25 cellular contexts compared by ENCODE assay signal in the genomic region with DNA sequence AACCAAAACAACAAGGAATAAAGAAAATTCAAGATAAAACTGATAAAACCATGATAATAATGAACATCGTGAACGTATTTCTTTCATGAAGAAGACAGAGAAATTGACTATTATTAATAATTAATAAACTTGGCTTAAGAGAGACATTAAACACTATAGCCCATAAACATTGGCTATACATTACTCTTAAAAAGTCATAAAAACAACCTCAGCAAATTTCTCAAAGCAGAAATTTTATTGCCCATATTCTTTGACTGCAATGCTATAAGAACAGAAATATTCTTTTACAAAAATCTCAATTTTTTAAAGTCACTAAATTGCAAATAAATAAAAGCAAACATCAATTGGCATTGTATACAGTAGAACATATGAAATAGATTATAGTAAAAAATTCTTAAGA. TPM values are rescaled to one million over a fixed set of nuclear protein-coding genes. Genes with fewer than 3 reads are reported as not detected.
DNase-seq lines count a peak whose midpoint lies in the region; ATAC-seq and TF ChIP-seq lines count a peak whose summit lies in the region.
"Had no signal": no experiment of that assay in that cellular context is flagged by ENCODE, and none has a peak within 500 bp of the region (broad histone marks: within the 10 kb centered on the region; RNA-seq: fewer than 3 reads in every experiment).

No MANE protein-coding gene starts in this region.

- CTCF ChIA-PET in RWPE1 (lab: Yijun Ruan, JAX), result no interaction called here

- TF ChIP-seq CTCF in RWPE1 (conservative IDR thresholded peaks at IDR 0.05; ENCODE audit: low read depth), result no peak

- H3K4me1 Mint-ChIP-seq in activated CD4-positive, alpha-beta T cell treated with anti-CD3 and anti-CD28 coated beads, Interleukin-2, amount 10 ng/mL, durations not matched to agents 24 days and 14 days, result peaks cover 47% of the 10 kb centered on the region
- peaks cover 68% of the 10 kb centered on the region for H3K4me1 Mint-ChIP-seq in stimulated activated naive CD8-positive, alpha-beta T cell treated with anti-CD3 and anti-CD28 coated beads, Interleukin-15, Interleukin-2, amounts not matched to agents 100 ng/mL and 50 ng/mL, for 24 hours (ENCODE audit: low read depth)
- peaks cover 39% of the 10 kb centered on the region for H3K4me1 Mint-ChIP-seq in activated T-helper 17 cell treated with anti-CD3 and anti-CD28 coated beads, Interleukin-2, amount 50 U/mL, for 72 hours

- no peaks in the 10 kb centered on the region for H3K27me3 Mint-ChIP-seq in activated CD4-positive, alpha-beta T cell treated with anti-CD3 and anti-CD28 coated beads, Interleukin-2, amount 10 ng/mL, durations not matched to agents 24 days and 14 days
- H3K27me3 Mint-ChIP-seq in stimulated activated naive CD8-positive, alpha-beta T cell treated with anti-CD3 and anti-CD28 coated beads, Interleukin-15, Interleukin-2, amounts not matched to agents 100 ng/mL and 50 ng/mL, for 24 hours, result no peaks in the 10 kb centered on the region
- no peaks in the 10 kb centered on the region for H3K27me3 Mint-ChIP-seq in activated T-helper 17 cell treated with anti-CD3 and anti-CD28 coated beads, Interleukin-2, amount 50 U/mL, for 72 hours
- H3K27me3 Mint-ChIP-seq: CD4-positive, alpha-beta T cell; IgD-negative memory B cell had no signal

- H3K27ac Mint-ChIP-seq in activated CD4-positive, alpha-beta T cell treated with anti-CD3 and anti-CD28 coated beads, Interleukin-2, amount 10 ng/mL, durations not matched to agents 24 days and 14 days, result peak overlapping the region; percentile 76
- H3K27ac Mint-ChIP-seq in stimulated activated naive CD8-positive, alpha-beta T cell treated with anti-CD3 and anti-CD28 coated beads, Interleukin-15, Interleukin-2, amounts not matched to agents 100 ng/mL and 50 ng/mL, for 24 hours, result peak overlapping the region; percentile 84
- no peak overlapping the region for H3K27ac Mint-ChIP-seq in activated T-helper 17 cell treated with anti-CD3 and anti-CD28 coated beads, Interleukin-2, amount 50 U/mL, for 72 hours
- H3K27ac Mint-ChIP-seq: CD4-positive, alpha-beta T cell had no signal

- H3K9me3 Mint-ChIP-seq in activated CD4-positive, alpha-beta T cell treated with anti-CD3 and anti-CD28 coated beads, Interleukin-2, amount 10 ng/mL, durations not matched to agents 24 days and 14 days, result peaks cover 21% of the 10 kb centered on the region
- peaks cover 13% of the 10 kb centered on the region for H3K9me3 Mint-ChIP-seq in stimulated activated naive CD8-positive, alpha-beta T cell treated with anti-CD3 and anti-CD28 coated beads, Interleukin-15, Interleukin-2, amounts not matched to agents 100 ng/mL and 50 ng/mL, for 24 hours
- no peaks in the 10 kb centered on the region for H3K9me3 Mint-ChIP-seq in activated T-helper 17 cell treated with anti-CD3 and anti-CD28 coated beads, Interleukin-2, amount 50 U/mL, for 72 hours
- H3K9me3 Mint-ChIP-seq: CD4-positive, alpha-beta T cell had no signal

- no peak for DNase-seq in activated CD4-positive, alpha-beta T cell treated with anti-CD3 and anti-CD28 coated beads, Interleukin-2, amount 10 ng/mL, durations not matched to agents 24 days and 14 days
- no peak for DNase-seq in activated CD4-positive, alpha-beta T cell treated with anti-CD3 and anti-CD28 coated beads, Interleukin-2, amount 50 U/mL, for 1 hour
- DNase-seq in stimulated activated naive CD8-positive, alpha-beta T cell treated with anti-CD3 and anti-CD28 coated beads, Interleukin-15, Interleukin-2, amounts not matched to agents 100 U/mL and 50 U/mL, for 24 hours, result no peak
- no peak for DNase-seq in RWPE1 (ENCODE audit: low spot score)
- DNase-seq: 8988T; ACHN; CD4-positive, alpha-beta T cell; COR-L47; HCEC 1CT; MV-4-11; NCI-H1105; NCI-H1436 treated with DMSO at 0.1 percent for 48 hours; NCI-H187 treated with DMSO at 0.1 percent for 48 hours; NCI-H2171 treated with DMSO at 0.1 percent for 48 hours; NCI-H345; SK-N-SH had no signal

- ATAC-seq in stimulated activated naive CD8-positive, alpha-beta T cell treated with anti-CD3 and anti-CD28 coated beads, Interleukin-15, Interleukin-2, amounts not matched to agents 100 U/mL and 50 U/mL, for 24 hours, result no peak
- ATAC-seq in activated T-helper 17 cell treated with anti-CD3 and anti-CD28 coated beads, Interleukin-2, amount 50 U/mL, for 72 hours (replicated peaks), result no peak
- ATAC-seq in HG02623 (IDR thresholded peaks at IDR 0.05; ENCODE audit: unreplicated experiment) (no peak), HG03342 (IDR thresholded peaks at IDR 0.05; ENCODE audit: unreplicated experiment) (no peak)
- ATAC-seq: GM12878 had no signal

- peaks cover 39% of the 10 kb centered on the region for H3K36me3 Mint-ChIP-seq in activated CD4-positive, alpha-beta T cell treated with anti-CD3 and anti-CD28 coated beads, Interleukin-2, amount 10 ng/mL, durations not matched to agents 24 days and 14 days (ENCODE audit: low read depth)
- peaks cover 17% of the 10 kb centered on the region for H3K36me3 Mint-ChIP-seq in stimulated activated naive CD8-positive, alpha-beta T cell treated with anti-CD3 and anti-CD28 coated beads, Interleukin-15, Interleukin-2, amounts not matched to agents 100 ng/mL and 50 ng/mL, for 24 hours (ENCODE audit: low read depth)
- no peaks in the 10 kb centered on the region for H3K36me3 Mint-ChIP-seq in activated T-helper 17 cell treated with anti-CD3 and anti-CD28 coated beads, Interleukin-2, amount 50 U/mL, for 72 hours (ENCODE audit: low read depth)
- H3K36me3 Mint-ChIP-seq: IgD-negative memory B cell had no signal

- intact Hi-C loops in activated CD4-positive, alpha-beta T cell treated with anti-CD3 and anti-CD28 coated beads, Interleukin-2, amount 10 ng/mL, durations not matched to agents 24 days and 14 days (cut with micrococcal nuclease), result loop anchor here (10.0 kb wide), 1 partner anchor 379 kb away; a partner anchor contains a TSS

- no peak overlapping the region for H3K27ac ChIP-seq in RWPE1

- no peak overlapping the region for H3K4me3 Mint-ChIP-seq in activated CD4-positive, alpha-beta T cell treated with anti-CD3 and anti-CD28 coated beads, Interleukin-2, amount 10 ng/mL, durations not matched to agents 24 days and 14 days
- H3K4me3 Mint-ChIP-seq in stimulated activated naive CD8-positive, alpha-beta T cell treated with anti-CD3 and anti-CD28 coated beads, Interleukin-15, Interleukin-2, amounts not matched to agents 100 ng/mL and 50 ng/mL, for 24 hours, result no peak overlapping the region
- peak overlapping the region; percentile 33 for H3K4me3 Mint-ChIP-seq in activated T-helper 17 cell treated with anti-CD3 and anti-CD28 coated beads, Interleukin-2, amount 50 U/mL, for 72 hours
- H3K4me3 Mint-ChIP-seq: CD4-positive, alpha-beta T cell had no signal

- POLR2A ChIA-PET in RWPE1 (lab: Yijun Ruan, JAX; ENCODE audit: low non-redundant PET), result no interaction called here

RNA-seq across cellular contexts. Expression of a gene that starts 42.5 kb away (rescaled TPM):
- total RNA-seq in activated CD4-positive, alpha-beta T cell treated with anti-CD3 and anti-CD28 coated beads, Interleukin-2, amount 10 ng/mL, durations not matched to agents 24 days and 14 days, result 1,084 and 1,122 TPM in 2 replicates
- 100 to 1,000 TPM in 1 of 2 donors, 10 to 100 TPM in 1; 14.6 to 159 TPM for total RNA-seq in activated T-helper 17 cell treated with anti-CD3 and anti-CD28 coated beads, Interleukin-2, amount 50 U/mL, for 72 hours
- total RNA-seq: CD4-positive, alpha-beta T cell; H1; LHCN-M2; MCF 10A had no signal

RNA-seq across cellular contexts. Expression of a gene that starts 55.6 kb away (rescaled TPM):
- total RNA-seq in activated CD4-positive, alpha-beta T cell treated with anti-CD3 and anti-CD28 coated beads, Interleukin-2, amount 10 ng/mL, durations not matched to agents 24 days and 14 days, result 67.7 and 71.3 TPM in 2 replicates
- 1 to 10 TPM in 1 of 2 donors, under 1 TPM in 1; 0.32 to 9.0 TPM for total RNA-seq in activated T-helper 17 cell treated with anti-CD3 and anti-CD28 coated beads, Interleukin-2, amount 50 U/mL, for 72 hours
- total RNA-seq: CD4-positive, alpha-beta T cell; GM12878; H1; LHCN-M2; MCF 10A had no signal
